In genomic region chr1:15850450-15851079, GRCh38 we compare ENCODE assay signal across 7 cellular contexts. TPM values are rescaled to one million over a fixed set of nuclear protein-coding genes. Genes with fewer than 3 reads are reported as not detected.
DNase-seq lines count a peak whose midpoint lies in the region; ATAC-seq and TF ChIP-seq lines count a peak whose summit lies in the region.

No MANE protein-coding gene starts in this region.

- no peaks in the 10 kb centered on the region for H3K27me3 ChIP-seq in HAP-1 (ENCODE audit: low read depth)
- no peaks in the 10 kb centered on the region for H3K27me3 ChIP-seq in SJCRH30
- no peaks in the 10 kb centered on the region for H3K27me3 ChIP-seq in skeletal muscle tissue (ENCODE audit: control insufficient read depth in 3 of 3, insufficient read depth in 3 of 3, low read length in 3 of 3)

- H3K4me3 ChIP-seq in HAP-1 (peak overlapping the region; percentile 70), SJCRH30 (peak overlapping the region; percentile 70), foreskin fibroblast (ENCODE audit: low read depth in 1 of 2, low read length in 2 of 2) (peak overlapping the region; percentile 90 to 92), skeletal muscle tissue (ENCODE audit: low read length in 3 of 3) (peak overlapping the region; percentile 84 to 95 (median 94))

- H3K36me3 ChIP-seq in HAP-1 (replicated peaks) (no peaks in the 10 kb centered on the region), SJCRH30 (no peaks in the 10 kb centered on the region), skeletal muscle tissue (ENCODE audit: control insufficient read depth in 3 of 3, insufficient read depth in 3 of 3, low read length in 3 of 3) (no peaks in the 10 kb centered on the region)

- DNase-seq in HAP-1 (ENCODE audit: low spot score in 2 of 2) (peak in 1 of 2 experiments; percentile 39), SJCRH30 (peak in 1 of 2 experiments; percentile 24), foreskin fibroblast (no peak)

- in situ Hi-C loops in HAP-1 (cut with MboI; ENCODE audit: low sequenced_read_pairs), result no loop called here

- peaks cover 38% of the 10 kb centered on the region for H3K4me1 ChIP-seq in HAP-1
- peaks cover 9% of the 10 kb centered on the region for H3K4me1 ChIP-seq in SJCRH30
- H3K4me1 ChIP-seq in skeletal muscle tissue (ENCODE audit: control insufficient read depth in 3 of 3, insufficient read depth in 3 of 3, low read length in 3 of 3), result peaks cover 24 to 37% (median 31%) of the 10 kb centered on the region in 3 donors

- TF ChIP-seq CTCF in foreskin fibroblast (IDR thresholded peaks at IDR 0.05; ENCODE audit: low read depth, low read length), result no peak

- H3K27ac ChIP-seq in SJCRH30 (no peak overlapping the region; the same call in 1 of the 2 replicates), skeletal muscle tissue (ENCODE audit: low read depth, low read length) (peak overlapping the region; percentile 97)

- ATAC-seq in HG02885 (IDR thresholded peaks at IDR 0.05; ENCODE audit: poor library complexity, unreplicated experiment), result no peak
- ATAC-seq in HG03571 (IDR thresholded peaks at IDR 0.05; ENCODE audit: unreplicated experiment), result no peak
- no peak for ATAC-seq in HG02623 (IDR thresholded peaks at IDR 0.05; ENCODE audit: unreplicated experiment)

- no peaks in the 10 kb centered on the region for H3K9me3 ChIP-seq in HAP-1
- H3K9me3 ChIP-seq in SJCRH30 (replicated peaks), result no peaks in the 10 kb centered on the region
- no peaks in the 10 kb centered on the region for H3K9me3 ChIP-seq in skeletal muscle tissue (ENCODE audit: control insufficient read depth in 3 of 3, low read length in 3 of 3)

- H3K9ac ChIP-seq in skeletal muscle tissue (ENCODE audit: low read depth in 1 of 3, low read length in 3 of 3), result peak overlapping the region; percentile 98 to 99 (median 99)

RNA-seq across cellular contexts. Expression of gene SPEN, which starts 3.1 kb away (rescaled TPM):
- total RNA-seq in SJCRH30 (2014; rRNA removed; shearing (Covaris generic)), result 47.2 and 55.7 TPM in 2 replicates
- 21.4 TPM for total RNA-seq in skeletal muscle tissue

RNA-seq across cellular contexts. Expression of gene UQCRHL, which starts 43.1 kb away (rescaled TPM):
- total RNA-seq in SJCRH30 (2014; rRNA removed; shearing (Covaris generic)), result 8.5 and 8.6 TPM in 2 replicates
- total RNA-seq in skeletal muscle tissue, result 4.7 TPM
